12 cellular contexts compared by ENCODE assay signal in genomic region chr18:23451011-23451410, GRCh38.
"Had no signal": no experiment of that assay in that cellular context is flagged by ENCODE, and none has a peak within 500 bp of the region (broad histone marks: within the 10 kb centered on the region; RNA-seq: fewer than 3 reads in every experiment).

No MANE protein-coding gene starts in this region.

- H3K9me3 ChIP-seq: colonic mucosa had no signal

- DNase-seq: activated CD4-positive, alpha-beta T cell treated with anti-CD3 and anti-CD28 coated beads, Interleukin-2, amount 10 ng/mL, durations not matched to agents 7 days and 5 days; activated effector memory CD4-positive, alpha-beta T cell treated with Interleukin-2 at 50 U/mL for 16 hours; amniotic stem cell; caudate nucleus; colonic mucosa; hippocampal formation; naive thymus-derived CD4-positive, alpha-beta T cell; SW 1271 had no signal

- H3K4me3 ChIP-seq: colonic mucosa had no signal

- H3K9me3 Mint-ChIP-seq: activated CD4-positive, alpha-beta T cell treated with anti-CD3 and anti-CD28 coated beads, Interleukin-2, amount 10 ng/mL, durations not matched to agents 7 days and 5 days had no signal

- ATAC-seq: esophagus mucosa; left lobe of liver; naive thymus-derived CD4-positive, alpha-beta T cell; sciatic nerve had no signal

- H3K27ac ChIP-seq: colonic mucosa had no signal

- H3K27me3 ChIP-seq: colonic mucosa had no signal

- H3K4me3 Mint-ChIP-seq: activated CD4-positive, alpha-beta T cell treated with anti-CD3 and anti-CD28 coated beads, Interleukin-2, amount 10 ng/mL, durations not matched to agents 7 days and 5 days; activated naive CD8-positive, alpha-beta T cell had no signal

- H3K36me3 ChIP-seq: colonic mucosa had no signal

- H3K36me3 Mint-ChIP-seq: activated naive CD8-positive, alpha-beta T cell had no signal

- H3K27ac Mint-ChIP-seq: activated CD4-positive, alpha-beta T cell treated with anti-CD3 and anti-CD28 coated beads, Interleukin-2, amount 10 ng/mL, durations not matched to agents 7 days and 5 days; activated naive CD8-positive, alpha-beta T cell had no signal
